Comparison of ENCODE assay signal across 22 cellular contexts in the genomic region with DNA sequence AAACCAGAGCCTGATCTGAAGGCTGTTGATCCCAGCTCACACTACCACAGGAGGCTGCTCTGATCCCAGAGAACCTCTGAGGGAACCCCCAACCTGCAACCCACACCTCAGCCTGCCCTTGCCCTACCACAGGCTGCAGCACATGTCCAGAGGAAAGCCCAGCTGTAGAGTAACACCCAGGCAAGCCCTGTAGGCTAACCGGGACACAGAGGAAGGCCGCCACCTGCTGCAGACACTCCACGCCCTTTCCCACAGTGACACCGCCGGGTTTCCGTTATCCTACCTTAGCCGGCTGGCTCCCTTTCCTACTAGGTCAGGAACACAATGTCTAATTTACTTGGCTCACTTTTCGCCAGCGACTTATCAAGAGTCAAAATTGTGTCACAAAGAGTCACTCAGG.
"Had no signal": no experiment of that assay in that cellular context is flagged by ENCODE, and none has a peak within 500 bp of the region (broad histone marks: within the 10 kb centered on the region; RNA-seq: fewer than 3 reads in every experiment).

No MANE protein-coding gene starts in this region.

- ATAC-seq: K562 had no signal

- H3K4me1 ChIP-seq: SJSA1 had no signal

- H3K27me3 ChIP-seq: SJSA1 had no signal

- FAIRE-seq: K562, RCC 7860 had no signal

- H3K4me2 ChIP-seq: KMS-11 had no signal

- H3K9ac ChIP-seq: KMS-11 had no signal

- H3K4me3 ChIP-seq: K562, SJSA1, SK-N-MC had no signal

- H3K36me3 ChIP-seq: SJSA1 had no signal

- H3K9me3 ChIP-seq: SJSA1 had no signal

- DNase-seq: Kasumi-1, MM.1S, NCI-H1092 treated with DMSO at 0.1 percent for 48 hours, NCI-H1436, NCI-H187, NCI-H2029, NCI-H2081 treated with DMSO at 0.1 percent for 48 hours, NCI-H2171, NCI-H226, NCI-H446, NCI-H510A, NCI-H524 treated with DMSO at 0.1 percent for 48 hours, NCI-H69, NCI-H774, Right ventricle myocardium superior, RPMI8226, SIG-M5 had no signal

- H3K27ac ChIP-seq: KMS-11, SJSA1, SK-N-MC had no signal
